7 cellular contexts compared by ENCODE assay signal in genomic region chr12:107515446-107515958, GRCh38.
DNase-seq lines count a peak whose midpoint lies in the region; ATAC-seq, FAIRE-seq and TF ChIP-seq lines count a peak whose summit lies in the region.

No MANE protein-coding gene starts in this region.

- no peak overlapping the region for H4K8ac ChIP-seq in mesenchymal stem cell (ENCODE audit: low read length)

- no peak overlapping the region for H2BK15ac ChIP-seq in mesenchymal stem cell (ENCODE audit: low read depth, poor library complexity, severe bottlenecking)

- H2BK5ac ChIP-seq in mesenchymal stem cell (ENCODE audit: low read depth, low read length, poor library complexity, severe bottlenecking): no peak overlapping the region

- no peak for TF ChIP-seq EP300 in K562 (IDR thresholded peaks at IDR 0.05; ENCODE audit: low read length)

- no peaks in the 10 kb centered on the region for H4K20me1 ChIP-seq in K562 (replicated peaks; ENCODE audit: control insufficient read depth, insufficient read depth, low read length)

- peaks cover 0 to 11% of the 10 kb centered on the region in 2 experiments; a peak in 3 of 5 replicates for H3K27me3 ChIP-seq in K562 (ENCODE audit: control insufficient read depth in 2 of 2, insufficient read depth in 2 of 2, low read length in 2 of 2)
- H3K27me3 ChIP-seq in mesenchymal stem cell (ENCODE audit: control insufficient read depth in 1 of 2, insufficient read depth in 1 of 2, low read length in 2 of 2): no peaks in the 10 kb centered on the region

- FAIRE-seq in GM12892 (lab: Jason Lieb, UNC) (peak; percentile 62), K562 (lab: Jason Lieb, UNC) (no peak)

- H3K4me3 ChIP-seq in K562: no peak overlapping the region
- H3K4me3 ChIP-seq in mesenchymal stem cell (ENCODE audit: insufficient read depth in 1 of 2, low read depth in 1 of 2, low read length in 2 of 2): peak overlapping the region in 1 of 2 experiments; percentile 36

- DNase-seq in GM12892 (ENCODE audit: insufficient read length): no peak
- peak; percentile 75 for DNase-seq in NCI-H2029 (lab: John Stamatoyannopoulos, UW)
- no peak for DNase-seq in K562 (ENCODE audit: extremely low read depth in 1 of 4, low spot score in 3 of 4)
- peak; percentile 42 for DNase-seq in mesenchymal stem cell
- no peak for DNase-seq in cortex of kidney (lab: John Stamatoyannopoulos, UW)

- 0% methylated on average over 2 of the region's 2 CpGs for WGBS in K562 (ENCODE audit: insufficient coverage, low coverage, missing lambda C conversion rate)
- WGBS in mesenchymal stem cell: 30% methylated on average over 2 of the region's 2 CpGs

- no peak overlapping the region for H2AK5ac ChIP-seq in mesenchymal stem cell (ENCODE audit: low read length, severe bottlenecking)

- intact Hi-C loops in K562 (cut with micrococcal nuclease): no loop called here

- in situ Hi-C loops in K562 (cut with MboI): no loop called here

- no peaks in the 10 kb centered on the region for H3K79me2 ChIP-seq in K562 (ENCODE audit: control insufficient read depth, insufficient read depth, low read length)

- H3K4me2 ChIP-seq in K562 (ENCODE audit: insufficient read depth, low read length): no peak overlapping the region
- H3K4me2 ChIP-seq in mesenchymal stem cell (ENCODE audit: low read length, poor library complexity, severe bottlenecking): no peak overlapping the region

- H2BK12ac ChIP-seq in mesenchymal stem cell (ENCODE audit: low read length in 2 of 2): no peak overlapping the region

- BruUV-seq in K562 (replicated peaks; lab: Mats Ljungman, UMichigan): no TSS peak

- H3K9ac ChIP-seq in K562 (ENCODE audit: insufficient read depth in 1 of 2, low read depth in 2 of 2, low read length in 2 of 2): no peak overlapping the region
- H3K9ac ChIP-seq in mesenchymal stem cell (ENCODE audit: low read length): peak overlapping the region; percentile 78

- H3K18ac ChIP-seq in mesenchymal stem cell (ENCODE audit: low read depth in 1 of 2, low read length in 2 of 2): no peak overlapping the region

- TF ChIP-seq POLR2A in GM12892 (IDR thresholded peaks at IDR 0.05; ENCODE audit: low read depth, low read length): no peak
- no peak for TF ChIP-seq POLR2A in K562 (conservative IDR thresholded peaks at IDR 0.05)

- H3K14ac ChIP-seq in mesenchymal stem cell (ENCODE audit: low read length in 2 of 2): no peak overlapping the region

- no peak overlapping the region for H4K91ac ChIP-seq in mesenchymal stem cell (ENCODE audit: low read length)

- ATAC-seq in K562 (no peak), HG02588 (IDR thresholded peaks at IDR 0.05; ENCODE audit: unreplicated experiment) (no peak), HG02623 (IDR thresholded peaks at IDR 0.05; ENCODE audit: unreplicated experiment) (no peak)

- H3K36me3 ChIP-seq in K562 (ENCODE audit: control insufficient read depth, insufficient read depth, low read length) (no peaks in the 10 kb centered on the region), mesenchymal stem cell (ENCODE audit: control insufficient read depth in 1 of 2, insufficient read depth in 2 of 2, low read depth in 1 of 2, low read length in 2 of 2) (no peaks in the 10 kb centered on the region)

- no peaks in the 10 kb centered on the region for H3K9me1 ChIP-seq in K562 (ENCODE audit: control insufficient read depth, insufficient read depth, low read length)

- TF ChIP-seq CTCF in K562 (IDR thresholded peaks at IDR 0.05 in 2 of 3, conservative IDR thresholded peaks at IDR 0.05 in 1 of 3; ENCODE audit: insufficient read depth in 2 of 3, low read depth in 1 of 3, low read length in 3 of 3): no peak

- no peak overlapping the region for H2BK120ac ChIP-seq in mesenchymal stem cell (ENCODE audit: low read depth, low read length)

- no peak overlapping the region for H3K4ac ChIP-seq in mesenchymal stem cell (ENCODE audit: low read depth in 1 of 2, low read length in 2 of 2)

- H3K27ac ChIP-seq in K562 (ENCODE audit: extremely low read depth, low read depth, low read length) (no peak overlapping the region), mesenchymal stem cell (ENCODE audit: low read length, poor library complexity, severe bottlenecking) (peak overlapping the region; percentile 64)

- no peaks in the 10 kb centered on the region for H3K9me3 ChIP-seq in K562 (replicated peaks; ENCODE audit: control insufficient read depth, insufficient read depth, low read depth, low read length)
- H3K9me3 ChIP-seq in mesenchymal stem cell (ENCODE audit: control insufficient read depth, low read length): no peaks in the 10 kb centered on the region

- H3K23ac ChIP-seq in mesenchymal stem cell (ENCODE audit: low read length in 2 of 2): no peak overlapping the region

- no peak overlapping the region for H2AFZ ChIP-seq in K562 (ENCODE audit: low read depth, low read length)
- no peak overlapping the region for H2AFZ ChIP-seq in mesenchymal stem cell (ENCODE audit: low read depth, low read length)

- H3K4me1 ChIP-seq in K562 (replicated peaks in 1 of 2; ENCODE audit: control insufficient read depth in 2 of 2, insufficient read depth in 2 of 2, low read length in 2 of 2) (no peaks in the 10 kb centered on the region), mesenchymal stem cell (ENCODE audit: control insufficient read depth, insufficient read depth, low read depth, low read length) (peaks cover 5% of the 10 kb centered on the region)

- CTCF ChIA-PET in K562 (lab: Yijun Ruan, JAX; ENCODE audit: low intra/inter-chr PET ratio): no interaction called here

- TF ChIP-seq RAD21 in K562 (CRISPR knock-in tag; conservative IDR thresholded peaks at IDR 0.05 in 1 of 2, IDR thresholded peaks at IDR 0.05 in 1 of 2): no peak

- no peaks in the 10 kb centered on the region for H3K79me1 ChIP-seq in mesenchymal stem cell (replicated peaks; ENCODE audit: low read length, poor library complexity, severe bottlenecking)

- POLR2A ChIA-PET in K562 (lab: Yijun Ruan, JAX): no interaction called here

TF ChIP-seq in K562, 482 proteins besides CTCF, POLR2A, EP300 and RAD21:
- TF ChIP-seq ELF4 (CRISPR knock-in tag; IDR thresholded peaks at IDR 0.05) (no peak), C11orf30 (IDR thresholded peaks at IDR 0.05; ENCODE audit: low read depth) (peak; percentile 54; the same call in 1 of the 2 replicates), RFX1 (IDR thresholded peaks at IDR 0.05) (peak; percentile 40), CSDE1 (IDR thresholded peaks at IDR 0.05) (no peak), SIRT6 (IDR thresholded peaks at IDR 0.05; ENCODE audit: low read depth, low read length) (no peak), ZNF316 (IDR thresholded peaks at IDR 0.05) (peak; percentile 73), MAFG (tag; conservative IDR thresholded peaks at IDR 0.05) (peak; percentile 58), MAFK (IDR thresholded peaks at IDR 0.05; ENCODE audit: low read length) (peak; percentile 42; the same call in 1 of the 2 replicates), MAFF (IDR thresholded peaks at IDR 0.05; ENCODE audit: low read length) (peak; percentile 52; the same call in 1 of the 2 replicates), RBM17 (IDR thresholded peaks at IDR 0.05; ENCODE audit: borderline replicate concordance, low read depth, low read length) (no peak), TGIF2 (CRISPR knock-in tag; IDR thresholded peaks at IDR 0.05) (no peak), KDM5B (IDR thresholded peaks at IDR 0.05; ENCODE audit: insufficient replicate concordance, low read depth, low read length) (no peak), ZKSCAN8 (CRISPR knock-in tag; IDR thresholded peaks at IDR 0.05) (no peak), RBM25 (IDR thresholded peaks at IDR 0.05; ENCODE audit: low read depth, low read length, severe bottlenecking) (no peak), FOXA3 (CRISPR knock-in tag; conservative IDR thresholded peaks at IDR 0.05 in 1 of 2, IDR thresholded peaks at IDR 0.05 in 1 of 2) (no peak), RHOXF2B (CRISPR knock-in tag; conservative IDR thresholded peaks at IDR 0.05) (no peak)

Comparison
In these comparisons a context has a peak if more than half of its experiments do, and no peak if none do; other contexts are left out.
1. DNase-seq: peak in NCI-H2029 (single experiment) and mesenchymal stem cell (single experiment); none in GM12892 (single experiment), K562 (0 of 4) and cortex of kidney (single experiment).